In genomic region chr10:92486637-92487036, GRCh38 we compare ENCODE assay signal across 1 cellular context.
TF ChIP-seq lines count a peak whose summit lies in the region.

No MANE protein-coding gene starts in this region.

TF ChIP-seq in K562, 482 proteins besides CTCF, POLR2A, EP300 and RAD21 (continued from another document):
- TF ChIP-seq CHD7 (IDR thresholded peaks at IDR 0.05; ENCODE audit: low read depth, low read length): no peak
- 0 out of 2 replicates have a peak, but pooled peaks have one; percentile 52 for TF ChIP-seq ZNF766 (CRISPR knock-in tag; conservative IDR thresholded peaks at IDR 0.05)
- TF ChIP-seq ZNF408 (CRISPR knock-in tag; IDR thresholded peaks at IDR 0.05; ENCODE audit: low read depth): no peak
- TF ChIP-seq ZNF165 (CRISPR knock-in tag; IDR thresholded peaks at IDR 0.05; ENCODE audit: borderline replicate concordance): no peak
- TF ChIP-seq NCOR1 (IDR thresholded peaks at IDR 0.05): peak; percentile 29; the same call in 1 of the 2 replicates
- TF ChIP-seq DPF2 (IDR thresholded peaks at IDR 0.05): peak; percentile 84
- TF ChIP-seq ZFP36 (IDR thresholded peaks at IDR 0.05; ENCODE audit: low read depth, low read length, partially characterized antibody): no peak
- no peak for TF ChIP-seq MITF (IDR thresholded peaks at IDR 0.05)
- TF ChIP-seq TAF15 (IDR thresholded peaks at IDR 0.05; ENCODE audit: low read depth, low read length): no peak
